In the genomic region with DNA sequence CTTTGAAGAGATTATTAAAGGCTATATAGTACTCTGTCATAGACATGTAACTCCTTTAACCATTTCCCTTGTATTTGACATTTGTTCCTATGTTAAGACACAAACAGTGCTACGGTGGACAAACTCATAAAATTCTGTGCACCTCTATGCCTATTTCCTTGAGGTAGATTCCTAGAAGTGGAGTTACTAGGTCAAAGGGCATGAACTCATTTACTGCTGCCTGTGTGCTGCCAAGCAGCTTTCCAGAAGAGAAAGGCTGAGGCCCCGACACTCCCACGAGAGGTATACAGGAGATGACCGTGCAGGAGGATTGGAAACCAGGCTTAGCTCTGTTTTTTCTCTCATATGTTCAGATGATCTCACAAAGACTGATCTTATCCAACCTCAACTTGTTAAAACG, we compare ENCODE assay signal across 26 cellular contexts. TPM values are rescaled to one million over a fixed set of nuclear protein-coding genes. Genes with fewer than 3 reads are reported as not detected.
DNase-seq lines count a peak whose midpoint lies in the region; ATAC-seq and TF ChIP-seq lines count a peak whose summit lies in the region.
"Had no signal": no experiment of that assay in that cellular context is flagged by ENCODE, and none has a peak within 500 bp of the region (broad histone marks: within the 10 kb centered on the region; RNA-seq: fewer than 3 reads in every experiment).

No MANE protein-coding gene starts in this region.

- intact Hi-C loops in upper lobe of right lung (cut with DNase I), result no loop called here

- H3K27ac ChIP-seq in epithelial cell of prostate, result peak overlapping the region; percentile 7
- peak overlapping the region; percentile 47 for H3K27ac ChIP-seq in upper lobe of right lung
- H3K27ac ChIP-seq in WERI-Rb-1, result no peak overlapping the region
- H3K27ac ChIP-seq: A549, coronary artery, heart left ventricle, neutrophil, SK-N-MC had no signal

- H3K27me3 ChIP-seq in upper lobe of right lung (no peaks in the 10 kb centered on the region), WERI-Rb-1 (ENCODE audit: insufficient read depth, low read depth, severe bottlenecking) (no peaks in the 10 kb centered on the region)
- H3K27me3 ChIP-seq: heart left ventricle, MG63, neutrophil had no signal

- H3K27me3 Mint-ChIP-seq in activated naive CD8-positive, alpha-beta T cell treated with anti-CD3 and anti-CD28 coated beads, Interleukin-2, amount 10 ng/mL, durations not matched to agents 7 days and 5 days, result peaks cover 8% of the 10 kb centered on the region
- H3K27me3 Mint-ChIP-seq in activated naive CD8-positive, alpha-beta T cell treated with anti-CD3 and anti-CD28 coated beads for 36 hours, result no peaks in the 10 kb centered on the region
- H3K27me3 Mint-ChIP-seq in nephron progenitor cell (ENCODE audit: low read depth, poor library complexity), result peaks cover 6% of the 10 kb centered on the region
- H3K27me3 Mint-ChIP-seq: B cell; stimulated activated naive CD8-positive, alpha-beta T cell treated with anti-CD3 and anti-CD28 coated beads, Interleukin-15, Interleukin-2, amounts not matched to agents 100 ng/mL and 50 ng/mL, for 24 hours had no signal

- POLR2A ChIA-PET in activated naive CD8-positive, alpha-beta T cell treated with anti-CD3 and anti-CD28 coated beads, Interleukin-2, amount 10 ng/mL, durations not matched to agents 7 days and 5 days (lab: Charles Lee), result no interaction called here

- H3K27ac Mint-ChIP-seq in activated naive CD8-positive, alpha-beta T cell treated with anti-CD3 and anti-CD28 coated beads, Interleukin-2, amount 10 ng/mL, durations not matched to agents 7 days and 5 days, result no peak overlapping the region
- no peak overlapping the region for H3K27ac Mint-ChIP-seq in activated naive CD8-positive, alpha-beta T cell treated with anti-CD3 and anti-CD28 coated beads for 36 hours
- H3K27ac Mint-ChIP-seq in nephron progenitor cell, result peak overlapping the region; percentile 44
- H3K27ac Mint-ChIP-seq: stimulated activated naive CD8-positive, alpha-beta T cell treated with anti-CD3 and anti-CD28 coated beads, Interleukin-15, Interleukin-2, amounts not matched to agents 100 ng/mL and 50 ng/mL, for 24 hours; T-helper 1 cell treated with Interleukin-12 subunit alpha and Interleukin-12 subunit beta and Interleukin-4 antibody, amounts not matched to agents 30 μg/mL and 1 μg/mL, for 36 hours had no signal

- no peaks in the 10 kb centered on the region for H3K36me3 Mint-ChIP-seq in activated naive CD8-positive, alpha-beta T cell treated with anti-CD3 and anti-CD28 coated beads, Interleukin-2, amount 10 ng/mL, durations not matched to agents 7 days and 5 days
- no peaks in the 10 kb centered on the region for H3K36me3 Mint-ChIP-seq in activated naive CD8-positive, alpha-beta T cell treated with anti-CD3 and anti-CD28 coated beads for 36 hours
- no peaks in the 10 kb centered on the region for H3K36me3 Mint-ChIP-seq in nephron progenitor cell (ENCODE audit: low read depth)

- no peaks in the 10 kb centered on the region for H3K9me3 Mint-ChIP-seq in activated naive CD8-positive, alpha-beta T cell treated with anti-CD3 and anti-CD28 coated beads, Interleukin-2, amount 10 ng/mL, durations not matched to agents 7 days and 5 days
- H3K9me3 Mint-ChIP-seq in activated naive CD8-positive, alpha-beta T cell treated with anti-CD3 and anti-CD28 coated beads for 36 hours, result no peaks in the 10 kb centered on the region
- no peaks in the 10 kb centered on the region for H3K9me3 Mint-ChIP-seq in nephron progenitor cell
- H3K9me3 Mint-ChIP-seq: stimulated activated naive CD8-positive, alpha-beta T cell treated with anti-CD3 and anti-CD28 coated beads, Interleukin-15, Interleukin-2, amounts not matched to agents 100 ng/mL and 50 ng/mL, for 24 hours; T-helper 1 cell treated with Interleukin-12 subunit alpha and Interleukin-12 subunit beta and Interleukin-4 antibody, amounts not matched to agents 30 μg/mL and 1 μg/mL, for 36 hours had no signal

- no peaks in the 10 kb centered on the region for H3K9me3 ChIP-seq in upper lobe of right lung
- no peaks in the 10 kb centered on the region for H3K9me3 ChIP-seq in WERI-Rb-1 (ENCODE audit: severe bottlenecking)
- H3K9me3 ChIP-seq: A549, Caco-2, heart left ventricle, MG63, neutrophil had no signal

- H3K4me3 Mint-ChIP-seq in activated naive CD8-positive, alpha-beta T cell treated with anti-CD3 and anti-CD28 coated beads, Interleukin-2, amount 10 ng/mL, durations not matched to agents 7 days and 5 days, result peak overlapping the region; percentile 58
- H3K4me3 Mint-ChIP-seq in activated naive CD8-positive, alpha-beta T cell treated with anti-CD3 and anti-CD28 coated beads for 36 hours, result no peak overlapping the region
- H3K4me3 Mint-ChIP-seq in nephron progenitor cell, result no peak overlapping the region
- H3K4me3 Mint-ChIP-seq: B cell; stimulated activated naive CD8-positive, alpha-beta T cell treated with anti-CD3 and anti-CD28 coated beads, Interleukin-15, Interleukin-2, amounts not matched to agents 100 ng/mL and 50 ng/mL, for 24 hours; T-helper 1 cell treated with Interleukin-12 subunit alpha and Interleukin-12 subunit beta and Interleukin-4 antibody, amounts not matched to agents 30 μg/mL and 1 μg/mL, for 36 hours had no signal

- H3K4me1 Mint-ChIP-seq in activated naive CD8-positive, alpha-beta T cell treated with anti-CD3 and anti-CD28 coated beads, Interleukin-2, amount 10 ng/mL, durations not matched to agents 7 days and 5 days, result peaks cover 27% of the 10 kb centered on the region
- peaks cover 10% of the 10 kb centered on the region for H3K4me1 Mint-ChIP-seq in activated naive CD8-positive, alpha-beta T cell treated with anti-CD3 and anti-CD28 coated beads for 36 hours
- H3K4me1 Mint-ChIP-seq in nephron progenitor cell, result peaks cover 21% of the 10 kb centered on the region

- H3K36me3 ChIP-seq in upper lobe of right lung (no peaks in the 10 kb centered on the region), WERI-Rb-1 (no peaks in the 10 kb centered on the region)
- H3K36me3 ChIP-seq: heart left ventricle, MG63, neutrophil had no signal

- ATAC-seq in activated naive CD8-positive, alpha-beta T cell treated with anti-CD3 and anti-CD28 coated beads, Interleukin-2, amount 10 ng/mL, durations not matched to agents 7 days and 5 days (ENCODE audit: low read depth), result no peak
- no peak for ATAC-seq in upper lobe of right lung
- ATAC-seq: A549 had no signal

- peaks cover 5% of the 10 kb centered on the region for H3K4me1 ChIP-seq in upper lobe of right lung
- H3K4me1 ChIP-seq: A549, heart left ventricle had no signal

- no peak for TF ChIP-seq CTCF in nephron progenitor cell (IDR thresholded peaks at IDR 0.05)
- TF ChIP-seq CTCF in upper lobe of right lung (IDR thresholded peaks at IDR 0.05), result no peak
- no peak for TF ChIP-seq CTCF in WERI-Rb-1 (IDR thresholded peaks at IDR 0.05; ENCODE audit: low read depth, low read length)

- DNase-seq in activated naive CD8-positive, alpha-beta T cell treated with anti-CD3 and anti-CD28 coated beads, Interleukin-2, amount 10 ng/mL, durations not matched to agents 7 days and 5 days, result no peak
- DNase-seq in activated naive CD8-positive, alpha-beta T cell treated with anti-CD3 and anti-CD28 coated beads for 36 hours, result no peak
- no peak for DNase-seq in epithelial cell of prostate (ENCODE audit: low read depth, low spot score)
- DNase-seq in nephron progenitor cell, result no peak
- DNase-seq in upper lobe of right lung, result no peak
- no peak for DNase-seq in NCI-H748 (lab: John Stamatoyannopoulos, UW; ENCODE audit: unreplicated experiment)
- DNase-seq in WERI-Rb-1, result no peak
- no peak for DNase-seq in NCI-H2171 (lab: John Stamatoyannopoulos, UW)
- DNase-seq: activated CD4-positive, alpha-beta T cell treated with anti-CD3 and anti-CD28 coated beads for 48 hours; activated naive CD4-positive, alpha-beta T cell treated with anti-CD3 and anti-CD28 coated beads, Interleukin-2, amount 50 U/mL, for 16 hours; foreskin fibroblast; HCEC 1CT; IMR-90; MG63; NCI-H2081; NCI-H226 had no signal

- H3K4me3 ChIP-seq in upper lobe of right lung (no peak overlapping the region), WERI-Rb-1 (ENCODE audit: low read depth, low read length) (no peak overlapping the region)
- H3K4me3 ChIP-seq: A549, coronary artery, heart left ventricle, MG63, SK-N-MC had no signal

RNA-seq across cellular contexts. Expression of a gene that starts 34.4 kb away (rescaled TPM):
- total RNA-seq in activated naive CD8-positive, alpha-beta T cell treated with anti-CD3 and anti-CD28 coated beads, Interleukin-2, amount 10 ng/mL, durations not matched to agents 7 days and 5 days, result 10 to 100 TPM; 18.4 to 18.8 TPM
- total RNA-seq in activated naive CD8-positive, alpha-beta T cell treated with anti-CD3 and anti-CD28 coated beads for 36 hours, result 1 to 10 TPM; 4.2 TPM
- 13.7 TPM for total RNA-seq in upper lobe of right lung
- total RNA-seq: myocyte had no signal
